In genomic region chr1:17212009-17212408, GRCh38 we compare ENCODE assay signal across 1 cellular context.
TF ChIP-seq lines count a peak whose summit lies in the region.

No MANE protein-coding gene starts in this region.

TF ChIP-seq in GM23338, 12 proteins besides CTCF, POLR2A, EP300 and RAD21 (continued from another document):
- TF ChIP-seq ZNF462 (CRISPR knock-in tag; IDR thresholded peaks at IDR 0.05) (no peak), ZNF331 (CRISPR knock-in tag; IDR thresholded peaks at IDR 0.05; ENCODE audit: low read depth) (no peak), NANOG (IDR thresholded peaks at IDR 0.05; ENCODE audit: borderline replicate concordance) (no peak), EZH2 (IDR thresholded peaks at IDR 0.05; ENCODE audit: low read depth, unreplicated experiment) (no peak), ETS1 (IDR thresholded peaks at IDR 0.05) (no peak)
